ENCODE assay signal across 7 cellular contexts in genomic region chr11:117828641-117829368, GRCh38. TPM values are rescaled to one million over a fixed set of nuclear protein-coding genes. Genes with fewer than 3 reads are reported as not detected.
DNase-seq lines count a peak whose midpoint lies in the region; ATAC-seq and TF ChIP-seq lines count a peak whose summit lies in the region.

No MANE protein-coding gene starts in this region.

- intact Hi-C loops in Right ventricle myocardium inferior (cut with DNase I) = no loop called here

- no peak for TF ChIP-seq CTCF in NB4 (IDR thresholded peaks at IDR 0.05; ENCODE audit: low read depth, low read length)

- ATAC-seq in GM21447 (IDR thresholded peaks at IDR 0.05; ENCODE audit: unreplicated experiment) (peak; percentile 51), Right ventricle myocardium inferior (peak; percentile 35), HG02798 (IDR thresholded peaks at IDR 0.05; ENCODE audit: poor library complexity, unreplicated experiment) (no peak)

- H3K27ac ChIP-seq in substantia nigra (ENCODE audit: low read depth, low read length, poor library complexity, severe bottlenecking) = no peak overlapping the region

- TF ChIP-seq POLR2A in NB4 (IDR thresholded peaks at IDR 0.05; ENCODE audit: extremely low read depth, insufficient read length) = no peak

- H3K4me3 ChIP-seq in NB4 (ENCODE audit: low read depth, low read length) = no peak overlapping the region

- DNase-seq in NB4 (ENCODE audit: low read depth) (peak; percentile 90), activated T-helper 1 cell treated with Interleukin-2 at 50 U/mL for 16 hours (ENCODE audit: low read depth) (peak; percentile 83), Right ventricle myocardium inferior (ENCODE audit: missing footprints) (peak; percentile 81), substantia nigra (lab: John Stamatoyannopoulos, UW) (no peak)
- DNase-seq in stimulated activated CD4-positive, alpha-beta T cell treated with anti-CD3 and anti-CD28 coated beads, Interleukin-1b, Interleukin-23, amount 100 ng/mL, for 48 hours = peak; percentile 87

RNA-seq across cellular contexts. Expression of gene FXYD2, which starts 4.3 kb away (rescaled TPM):
- total RNA-seq in Right ventricle myocardium inferior = 2.7 TPM

RNA-seq across cellular contexts. Expression of gene DSCAML1, which starts 31.8 kb away (rescaled TPM):
- 0.22 TPM for total RNA-seq in Right ventricle myocardium inferior

RNA-seq across cellular contexts. Expression of gene FXYD6, which starts 47.7 kb away (rescaled TPM):
- total RNA-seq in Right ventricle myocardium inferior = 41.2 TPM

Comparison
In these comparisons a context has a peak if more than half of its experiments do, and no peak if none do; other contexts are left out.
1. DNase-seq: peak in NB4 (single experiment), activated T-helper 1 cell treated with Interleukin-2 at 50 U/mL for 16 hours (single experiment), Right ventricle myocardium inferior (single experiment) and stimulated activated CD4-positive, alpha-beta T cell treated with anti-CD3 and anti-CD28 coated beads, Interleukin-1b, Interleukin-23, amount 100 ng/mL, for 48 hours (single experiment); none in substantia nigra (0 of 49).